In genomic region chr19:56106397-56106849, GRCh38 we compare ENCODE assay signal across 14 cellular contexts. TPM values are rescaled to one million over a fixed set of nuclear protein-coding genes. Genes with fewer than 3 reads are reported as not detected.
DNase-seq lines count a peak whose midpoint lies in the region; ATAC-seq and TF ChIP-seq lines count a peak whose summit lies in the region.
"Had no signal": no experiment of that assay in that cellular context is flagged by ENCODE, and none has a peak within 500 bp of the region (broad histone marks: within the 10 kb centered on the region; RNA-seq: fewer than 3 reads in every experiment).

No MANE protein-coding gene starts in this region.

- no peak overlapping the region for H3K4me3 ChIP-seq in cardiac muscle cell
- peak overlapping the region; percentile 42 to 43 for H3K4me3 ChIP-seq in duodenal mucosa (ENCODE audit: low read depth in 1 of 2, low read length in 2 of 2)

- H3K27ac Mint-ChIP-seq in natural killer cell treated with Interleukin-12 subunit alpha and Interleukin-12 subunit beta and Interleukin-15 and Interleukin-18, amount 100 ng/mL, for 72 hours, result no peak overlapping the region

- H3K9me3 Mint-ChIP-seq in natural killer cell treated with Interleukin-12 subunit alpha and Interleukin-12 subunit beta and Interleukin-15 and Interleukin-18, amount 100 ng/mL, for 72 hours, result no peaks in the 10 kb centered on the region
- H3K9me3 Mint-ChIP-seq: activated CD4-positive, alpha-beta T cell treated with anti-CD3 and anti-CD28 coated beads, Interleukin-2, amount 10 ng/mL, durations not matched to agents 7 days and 5 days had no signal

- H3K27ac ChIP-seq in cardiac muscle cell, result peak overlapping the region; percentile 14
- no peak overlapping the region for H3K27ac ChIP-seq in duodenal mucosa (ENCODE audit: low read depth, low read length)

- H3K36me3 Mint-ChIP-seq in natural killer cell treated with Interleukin-12 subunit alpha and Interleukin-12 subunit beta and Interleukin-15 and Interleukin-18, amount 100 ng/mL, for 72 hours, result peaks cover 2% of the 10 kb centered on the region

- no peak for TF ChIP-seq CTCF in cardiac muscle cell (IDR thresholded peaks at IDR 0.05; ENCODE audit: low read depth, low read length)

- H3K4me1 ChIP-seq in cardiac muscle cell (ENCODE audit: low read depth) (peaks cover 34% of the 10 kb centered on the region), duodenal mucosa (ENCODE audit: control insufficient read depth in 1 of 2, insufficient read depth in 2 of 2, low read length in 2 of 2) (peaks cover 33 to 49% of the 10 kb centered on the region in 2 donors)

- no peak overlapping the region for H3K4me3 Mint-ChIP-seq in natural killer cell treated with Interleukin-12 subunit alpha and Interleukin-12 subunit beta and Interleukin-15 and Interleukin-18, amount 100 ng/mL, for 72 hours
- H3K4me3 Mint-ChIP-seq: activated CD4-positive, alpha-beta T cell treated with anti-CD3 and anti-CD28 coated beads, Interleukin-2, amount 10 ng/mL, durations not matched to agents 7 days and 5 days had no signal

- peaks cover 16 to 34% of the 10 kb centered on the region in 2 donors for H3K4me1 Mint-ChIP-seq in natural killer cell treated with Interleukin-12 subunit alpha and Interleukin-12 subunit beta and Interleukin-15 and Interleukin-18, amount 100 ng/mL, for 72 hours (ENCODE audit: low read depth in 2 of 2)

- H3K9me3 ChIP-seq in cardiac muscle cell (ENCODE audit: low read depth) (no peaks in the 10 kb centered on the region), duodenal mucosa (ENCODE audit: control insufficient read depth in 1 of 2, low read length in 2 of 2) (no peaks in the 10 kb centered on the region)

- peak overlapping the region in 1 of 2 donors; percentile 49 for H3K9ac ChIP-seq in duodenal mucosa (ENCODE audit: low read depth in 1 of 2, low read length in 2 of 2)

- H3K36me3 ChIP-seq in cardiac muscle cell (no peaks in the 10 kb centered on the region), duodenal mucosa (ENCODE audit: control insufficient read depth in 1 of 2, insufficient read depth in 2 of 2, low read length in 2 of 2) (peaks cover 9 to 15% of the 10 kb centered on the region in 2 donors)

- no peak for ATAC-seq in left ventricle myocardium superior
- ATAC-seq in natural killer cell treated with Interleukin-12 subunit alpha and Interleukin-12 subunit beta and Interleukin-15 and Interleukin-18, amount 100 ng/mL, for 72 hours, result no peak
- no peak for ATAC-seq in HG03139 (IDR thresholded peaks at IDR 0.05; ENCODE audit: unreplicated experiment)
- no peak for ATAC-seq in GM19328 (IDR thresholded peaks at IDR 0.05; ENCODE audit: unreplicated experiment)
- no peak for ATAC-seq in sciatic nerve

- H3K27me3 ChIP-seq in cardiac muscle cell (no peaks in the 10 kb centered on the region), duodenal mucosa (ENCODE audit: control insufficient read depth in 1 of 2, insufficient read depth in 2 of 2, low read length in 2 of 2) (no peaks in the 10 kb centered on the region)

- DNase-seq in cardiac muscle cell (ENCODE audit: low read depth in 1 of 2, low spot score in 1 of 2), result no peak
- no peak for DNase-seq in left ventricle myocardium superior
- DNase-seq in natural killer cell treated with Interleukin-12 subunit alpha and Interleukin-12 subunit beta and Interleukin-15 and Interleukin-18, amount 100 ng/mL, for 72 hours (ENCODE audit: low spot score), result peak; percentile 45
- DNase-seq in sciatic nerve (ENCODE audit: low spot score), result no peak
- DNase-seq in NCI-H524 (lab: John Stamatoyannopoulos, UW), result no peak
- DNase-seq: activated CD4-positive, alpha-beta T cell treated with anti-CD3 and anti-CD28 coated beads, Interleukin-2, amount 10 ng/mL, durations not matched to agents 7 days and 5 days; activated gamma-delta T cell treated with Interleukin-2 at 50 U/mL for 16 hours; KBM-7; NCI-H1694; NCI-H526 treated with DMSO at 0.1 percent for 48 hours; T-helper 1 cell had no signal

- intact Hi-C loops in left ventricle myocardium superior (cut with micrococcal nuclease) (no loop called here), sciatic nerve (cut with DNase I) (no loop called here)

- H3K27me3 Mint-ChIP-seq in natural killer cell treated with Interleukin-12 subunit alpha and Interleukin-12 subunit beta and Interleukin-15 and Interleukin-18, amount 100 ng/mL, for 72 hours, result no peaks in the 10 kb centered on the region
- H3K27me3 Mint-ChIP-seq: activated CD4-positive, alpha-beta T cell treated with anti-CD3 and anti-CD28 coated beads, Interleukin-2, amount 10 ng/mL, durations not matched to agents 7 days and 5 days had no signal

RNA-seq across cellular contexts. Expression of gene ZNF787, which starts 14.7 kb away (rescaled TPM):
- 43.0 and 45.5 TPM in 2 replicates for total RNA-seq in cardiac muscle cell
- polyA plus RNA-seq in cardiac muscle cell, result 29.2 and 34.9 TPM in 2 replicates
- total RNA-seq in left ventricle myocardium superior, result 33.8 TPM
- 10 to 100 TPM; 39.2 to 60.6 TPM for total RNA-seq in natural killer cell treated with Interleukin-12 subunit alpha and Interleukin-12 subunit beta and Interleukin-15 and Interleukin-18, amount 100 ng/mL, for 72 hours
- 24.6 TPM for total RNA-seq in sciatic nerve

RNA-seq across cellular contexts. Expression of gene ZNF444, which starts 34.7 kb away (rescaled TPM):
- total RNA-seq in cardiac muscle cell (67.8 and 72.8 TPM in 2 replicates), left ventricle myocardium superior (23.9 TPM), sciatic nerve (32.5 TPM)
- polyA plus RNA-seq in cardiac muscle cell, result 71.8 and 88.4 TPM in 2 replicates
- total RNA-seq in natural killer cell treated with Interleukin-12 subunit alpha and Interleukin-12 subunit beta and Interleukin-15 and Interleukin-18, amount 100 ng/mL, for 72 hours, result 10 to 100 TPM; 23.2 to 50.6 TPM
